14 cellular contexts compared by ENCODE assay signal in the genomic region with DNA sequence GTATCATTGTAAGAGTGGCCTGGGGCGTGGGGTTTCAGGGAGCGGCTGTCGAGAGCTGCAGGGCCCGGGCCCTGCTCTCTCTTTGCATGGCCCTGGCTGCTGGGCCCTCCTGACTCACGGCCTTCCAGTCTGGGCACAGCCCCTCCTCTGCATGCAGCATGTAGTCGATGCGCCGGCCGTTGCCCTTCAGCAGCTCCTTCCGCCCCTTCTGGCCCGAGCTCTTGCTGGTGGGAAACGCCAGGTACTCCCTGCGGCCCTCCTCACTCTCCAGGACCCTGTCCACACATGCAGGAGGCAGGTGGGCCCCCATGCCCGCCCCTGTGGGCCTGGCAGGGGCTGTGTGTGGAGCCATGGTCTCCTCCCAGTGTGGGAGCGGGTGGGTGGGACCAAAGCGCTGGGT.
"Had no signal": no experiment of that assay in that cellular context is flagged by ENCODE, and none has a peak within 500 bp of the region (broad histone marks: within the 10 kb centered on the region; RNA-seq: fewer than 3 reads in every experiment).

No MANE protein-coding gene starts in this region.

- H3K36me3 Mint-ChIP-seq: natural killer cell had no signal

- H3K9me3 Mint-ChIP-seq: activated naive CD4-positive, alpha-beta T cell treated with anti-CD3 and anti-CD28 coated beads, Interleukin-2, amount 50 U/mL, for 24 hours; activated T-cell treated with anti-CD3 and anti-CD28 coated beads, Interleukin-2, amount 50 U/mL, for 24 hours; natural killer cell; stimulated activated naive CD8-positive, alpha-beta T cell treated with anti-CD3 and anti-CD28 coated beads, Interleukin-15, Interleukin-2, amounts not matched to agents 100 ng/mL and 50 ng/mL, for 24 hours; T-helper 1 cell treated with Interleukin-12 subunit alpha and Interleukin-12 subunit beta and Interleukin-4 antibody, amounts not matched to agents 30 μg/mL and 1 μg/mL, for 36 hours had no signal

- H3K4me3 ChIP-seq: mucosa of descending colon, SK-N-MC had no signal

- H3K27me3 Mint-ChIP-seq: activated naive CD4-positive, alpha-beta T cell treated with anti-CD3 and anti-CD28 coated beads, Interleukin-2, amount 50 U/mL, for 24 hours had no signal

- H3K27ac Mint-ChIP-seq: activated CD8-positive, alpha-beta memory T cell treated with anti-CD3 and anti-CD28 coated beads, Interleukin-2, amount 10 ng/mL, durations not matched to agents 7 days and 5 days; activated naive CD4-positive, alpha-beta T cell treated with anti-CD3 and anti-CD28 coated beads, Interleukin-2, amount 50 U/mL, for 24 hours; activated T-cell treated with anti-CD3 and anti-CD28 coated beads, Interleukin-2, amount 50 U/mL, for 24 hours; natural killer cell; stimulated activated naive CD8-positive, alpha-beta T cell treated with anti-CD3 and anti-CD28 coated beads, Interleukin-15, Interleukin-2, amounts not matched to agents 100 ng/mL and 50 ng/mL, for 24 hours; T-helper 1 cell treated with Interleukin-12 subunit alpha and Interleukin-12 subunit beta and Interleukin-4 antibody, amounts not matched to agents 30 μg/mL and 1 μg/mL, for 36 hours had no signal

- H3K4me3 Mint-ChIP-seq: activated CD8-positive, alpha-beta memory T cell treated with anti-CD3 and anti-CD28 coated beads, Interleukin-2, amount 10 ng/mL, durations not matched to agents 7 days and 5 days; activated naive CD4-positive, alpha-beta T cell treated with anti-CD3 and anti-CD28 coated beads, Interleukin-2, amount 50 U/mL, for 24 hours; activated T-cell treated with anti-CD3 and anti-CD28 coated beads, Interleukin-2, amount 50 U/mL, for 24 hours; natural killer cell; stimulated activated naive CD8-positive, alpha-beta T cell treated with anti-CD3 and anti-CD28 coated beads, Interleukin-15, Interleukin-2, amounts not matched to agents 100 ng/mL and 50 ng/mL, for 24 hours; T-helper 1 cell treated with Interleukin-12 subunit alpha and Interleukin-12 subunit beta and Interleukin-4 antibody, amounts not matched to agents 30 μg/mL and 1 μg/mL, for 36 hours had no signal

- DNase-seq: activated CD4-positive, alpha-beta T cell treated with anti-CD3 and anti-CD28 coated beads, Interleukin-2, amount 50 U/mL, for 48 hours; activated CD8-positive, alpha-beta memory T cell treated with anti-CD3 and anti-CD28 coated beads, Interleukin-2, amount 10 ng/mL, durations not matched to agents 7 days and 5 days; activated effector memory CD4-positive, alpha-beta T cell treated with Interleukin-2 at 50 U/mL for 16 hours; activated T-cell treated with anti-CD3 and anti-CD28 coated beads, Interleukin-2, amount 50 U/mL, for 24 hours; left colon; mammary epithelial cell; natural killer cell; occipital lobe; stimulated activated CD4-positive, alpha-beta T cell treated with anti-CD3 and anti-CD28 coated beads, Interleukin-4, amount 100 ng/mL, for 1 hour had no signal

- H3K9me3 ChIP-seq: mucosa of descending colon had no signal

- ATAC-seq: activated CD8-positive, alpha-beta memory T cell treated with anti-CD3 and anti-CD28 coated beads, Interleukin-2, amount 10 ng/mL, durations not matched to agents 7 days and 5 days; left colon; mucosa of descending colon; natural killer cell had no signal

- H3K27ac ChIP-seq: SK-N-MC had no signal
